Comparison of ENCODE assay signal across 23 cellular contexts in the genomic region with DNA sequence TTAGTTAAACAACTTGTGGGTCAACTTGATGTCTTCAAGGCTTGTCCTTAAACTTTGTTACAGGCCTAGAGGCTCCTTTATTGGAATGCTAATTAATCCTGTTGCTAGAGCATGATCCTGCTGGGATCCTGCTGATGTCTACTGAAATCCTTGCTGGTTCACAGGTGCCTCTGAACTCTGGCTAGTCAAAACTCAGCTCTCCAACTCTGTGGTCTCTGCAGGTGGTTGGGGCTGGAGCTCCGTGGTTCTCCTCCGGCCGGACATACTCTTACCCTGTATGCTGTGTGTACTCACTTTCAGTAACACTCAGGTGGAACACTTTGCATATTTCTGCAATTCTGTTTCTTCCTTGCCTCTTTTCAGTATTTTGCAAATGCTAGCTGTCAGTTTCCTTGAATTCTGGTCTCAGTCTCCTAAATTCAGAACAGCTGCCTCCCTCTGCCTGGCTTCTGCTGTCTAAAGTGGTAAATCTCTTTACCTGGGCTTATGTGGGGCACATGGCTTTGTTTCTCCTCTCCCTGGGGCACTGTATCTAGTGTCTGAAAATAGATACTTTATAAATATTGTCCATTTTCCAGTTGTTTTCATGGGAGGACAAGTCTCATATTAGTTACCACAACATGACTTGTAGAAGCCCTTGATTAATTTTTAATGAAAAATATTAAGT.
DNase-seq lines count a peak whose midpoint lies in the region; ATAC-seq and TF ChIP-seq lines count a peak whose summit lies in the region.
"Had no signal": no experiment of that assay in that cellular context is flagged by ENCODE, and none has a peak within 500 bp of the region (broad histone marks: within the 10 kb centered on the region; RNA-seq: fewer than 3 reads in every experiment).

No MANE protein-coding gene starts in this region.

- no peak overlapping the region for H3K9ac ChIP-seq in NT2/D1 (ENCODE audit: insufficient read length, low read depth)
- H3K9ac ChIP-seq in mesendoderm (ENCODE audit: low read length): no peak overlapping the region

- no peak overlapping the region for H3K4me3 ChIP-seq in NT2/D1 (ENCODE audit: insufficient read length, low read depth)
- no peak overlapping the region for H3K4me3 ChIP-seq in mesendoderm (ENCODE audit: low read length)
- H3K4me3 ChIP-seq in SJCRH30: no peak overlapping the region
- H3K4me3 ChIP-seq: hepatocyte, spleen, upper lobe of right lung had no signal

- H3K36me3 Mint-ChIP-seq in MCF 10A (ENCODE audit: insufficient read depth, unreplicated experiment): peaks cover 13% of the 10 kb centered on the region

- no peak overlapping the region for H3K27ac Mint-ChIP-seq in MCF 10A (ENCODE audit: low read depth, unreplicated experiment)
- H3K27ac Mint-ChIP-seq: activated CD4-positive, alpha-beta memory T cell treated with anti-CD3 and anti-CD28 coated beads for 36 hours; T-helper 17 cell had no signal

- H3K9me3 ChIP-seq in NT2/D1 (ENCODE audit: insufficient read depth, low read length): no peaks in the 10 kb centered on the region
- no peaks in the 10 kb centered on the region for H3K9me3 ChIP-seq in SJCRH30 (replicated peaks)
- H3K9me3 ChIP-seq: spleen, upper lobe of right lung had no signal

- no peak overlapping the region for H4K8ac ChIP-seq in mesendoderm (ENCODE audit: low read depth, low read length)

- H2BK5ac ChIP-seq in mesendoderm (ENCODE audit: low read length): no peak overlapping the region

- intact Hi-C loops in MCF 10A (cut with micrococcal nuclease): no loop called here

- no peak for TF ChIP-seq CTCF in MCF 10A (IDR thresholded peaks at IDR 0.05; ENCODE audit: unreplicated experiment)

- DNase-seq in NT2/D1 (ENCODE audit: low read depth, low spot score): peak; percentile 46
- peak; percentile 33 for DNase-seq in mesendoderm
- DNase-seq in SJCRH30: no peak
- DNase-seq in MCF 10A (ENCODE audit: unreplicated experiment): no peak
- DNase-seq in activated CD8-positive, alpha-beta memory T cell treated with anti-CD3 and anti-CD28 coated beads, Interleukin-2, amount 50 U/mL, for 4 hours: no peak
- DNase-seq: activated CD4-positive, alpha-beta memory T cell treated with anti-CD3 and anti-CD28 coated beads for 36 hours; activated gamma-delta T cell treated with Interleukin-2 at 50 U/mL for 16 hours; activated T-cell treated with anti-CD3 and anti-CD28 coated beads for 4 hours; amniotic stem cell; central memory CD4-positive, alpha-beta T cell; DMS79 treated with DMSO at 0.1 percent for 48 hours; foreskin fibroblast; naive B cell; NCI-H1694; NCI-H748 treated with DMSO at 0.1 percent for 48 hours; retina; spleen; T-helper 17 cell; upper lobe of right lung had no signal

- CTCF ChIA-PET in MCF 10A (lab: Yijun Ruan, JAX): no interaction called here

- H3K27me3 ChIP-seq in NT2/D1 (ENCODE audit: insufficient read depth, insufficient read length): no peaks in the 10 kb centered on the region
- no peaks in the 10 kb centered on the region for H3K27me3 ChIP-seq in mesendoderm (ENCODE audit: insufficient read depth, low read length, poor library complexity)
- no peaks in the 10 kb centered on the region for H3K27me3 ChIP-seq in SJCRH30
- H3K27me3 ChIP-seq: hepatocyte, spleen, upper lobe of right lung had no signal

- no TSS peak for BruUV-seq in MCF 10A (replicated peaks; lab: Mats Ljungman, UMichigan)

- H2AK5ac ChIP-seq in mesendoderm (ENCODE audit: low read length): no peak overlapping the region

- no peak overlapping the region for H3K56ac ChIP-seq in mesendoderm (ENCODE audit: low read length)

- H3K4me2 ChIP-seq in mesendoderm (ENCODE audit: low read length): no peak overlapping the region
- H3K4me2 ChIP-seq: hepatocyte had no signal

- H3K4me1 ChIP-seq in NT2/D1 (ENCODE audit: insufficient read depth, insufficient read length) (no peaks in the 10 kb centered on the region), mesendoderm (ENCODE audit: control insufficient read depth, low read depth, low read length) (peaks cover 3% of the 10 kb centered on the region), SJCRH30 (no peaks in the 10 kb centered on the region)
- H3K4me1 ChIP-seq: spleen had no signal

- H3K4ac ChIP-seq in mesendoderm (ENCODE audit: low read depth, low read length): no peak overlapping the region

- H3K79me2 ChIP-seq in mesendoderm (ENCODE audit: control insufficient read depth, insufficient read depth, low read length): no peaks in the 10 kb centered on the region
- H3K79me2 ChIP-seq: hepatocyte had no signal

- no peak overlapping the region for H3K23ac ChIP-seq in mesendoderm (ENCODE audit: low read length)

- H3K79me1 ChIP-seq in mesendoderm (ENCODE audit: low read length): no peaks in the 10 kb centered on the region

- H3K4me3 Mint-ChIP-seq in MCF 10A (ENCODE audit: unreplicated experiment): no peak overlapping the region
- H3K4me3 Mint-ChIP-seq: activated CD4-positive, alpha-beta memory T cell treated with anti-CD3 and anti-CD28 coated beads for 36 hours; naive B cell; T-helper 17 cell had no signal

- no peak overlapping the region for H2BK15ac ChIP-seq in mesendoderm (replicated peaks; ENCODE audit: low read depth)

- H2BK120ac ChIP-seq in mesendoderm (ENCODE audit: low read depth, low read length): no peak overlapping the region

- H3K27me3 Mint-ChIP-seq in MCF 10A (ENCODE audit: insufficient read depth, unreplicated experiment): no peaks in the 10 kb centered on the region
- H3K27me3 Mint-ChIP-seq: activated CD4-positive, alpha-beta memory T cell treated with anti-CD3 and anti-CD28 coated beads for 36 hours; naive B cell; T-helper 17 cell had no signal

- ATAC-seq in GM19328 (IDR thresholded peaks at IDR 0.05; ENCODE audit: unreplicated experiment) (peak; percentile 68), HG03025 (IDR thresholded peaks at IDR 0.05; ENCODE audit: low FRiP score, unreplicated experiment) (peak; percentile 79)
- ATAC-seq: T-helper 17 cell, upper lobe of right lung had no signal

- H3K27ac ChIP-seq in mesendoderm (ENCODE audit: low read depth, low read length): no peak overlapping the region
- no peak overlapping the region for H3K27ac ChIP-seq in SJCRH30
- H3K27ac ChIP-seq: hepatocyte, spleen, upper lobe of right lung, VCaP had no signal

- H3K36me3 ChIP-seq in NT2/D1 (ENCODE audit: insufficient read depth, insufficient read length, low read length) (peaks cover 5% of the 10 kb centered on the region), mesendoderm (ENCODE audit: control insufficient read depth, insufficient read depth, low read length) (no peaks in the 10 kb centered on the region), SJCRH30 (no peaks in the 10 kb centered on the region)

- no peak overlapping the region for H4K5ac ChIP-seq in mesendoderm (ENCODE audit: low read length)

- POLR2A ChIA-PET in MCF 10A (lab: Yijun Ruan, JAX): no interaction called here

- H3K4me1 Mint-ChIP-seq in MCF 10A (ENCODE audit: insufficient read depth, unreplicated experiment): no peaks in the 10 kb centered on the region

- no peak overlapping the region for H3K18ac ChIP-seq in mesendoderm (ENCODE audit: low read length)

- WGBS in mesendoderm (ENCODE audit: extremely low coverage, insufficient coverage, low lambda C conversion rate): no CpG with 5 or more reads among the region's 3 CpGs

- no peaks in the 10 kb centered on the region for H3K9me3 Mint-ChIP-seq in MCF 10A (ENCODE audit: unreplicated experiment)
- H3K9me3 Mint-ChIP-seq: activated CD4-positive, alpha-beta memory T cell treated with anti-CD3 and anti-CD28 coated beads for 36 hours; naive B cell had no signal

Comparison
In these comparisons a context has a peak if more than half of its experiments do, and no peak if none do; other contexts are left out.
1. DNase-seq: peak in NT2/D1 (single experiment) and mesendoderm (single experiment); none in SJCRH30 (0 of 2), MCF 10A (single experiment) and activated CD8-positive, alpha-beta memory T cell treated with anti-CD3 and anti-CD28 coated beads, Interleukin-2, amount 50 U/mL, for 4 hours (single experiment).